Comparison of ENCODE assay signal across 17 cellular contexts in genomic region chr4:8046925-8047541, GRCh38.
DNase-seq lines count a peak whose midpoint lies in the region; ATAC-seq and TF ChIP-seq lines count a peak whose summit lies in the region.
"Had no signal": no experiment of that assay in that cellular context is flagged by ENCODE, and none has a peak within 500 bp of the region (broad histone marks: within the 10 kb centered on the region; RNA-seq: fewer than 3 reads in every experiment).

No MANE protein-coding gene starts in this region.

- no peak overlapping the region for H3K4me3 ChIP-seq in A673 (ENCODE audit: low read depth, low read length, poor library complexity, severe bottlenecking)
- H3K4me3 ChIP-seq in right atrium auricular region, result no peak overlapping the region
- H3K4me3 ChIP-seq: prostate gland, thyroid gland had no signal

- H3K4me1 Mint-ChIP-seq in activated CD4-positive, alpha-beta memory T cell treated with anti-CD3 and anti-CD28 coated beads for 36 hours (ENCODE audit: low read depth), result no peaks in the 10 kb centered on the region
- H3K4me1 Mint-ChIP-seq in activated CD4-positive, alpha-beta memory T cell treated with anti-CD3 and anti-CD28 coated beads, Interleukin-2, amount 10 ng/mL, durations not matched to agents 7 days and 5 days, result no peaks in the 10 kb centered on the region
- no peaks in the 10 kb centered on the region for H3K4me1 Mint-ChIP-seq in activated T-helper 17 cell treated with anti-CD3 and anti-CD28 coated beads, Interleukin-2, amount 50 U/mL, for 72 hours
- H3K4me1 Mint-ChIP-seq in nephron progenitor cell, result peaks cover 72% of the 10 kb centered on the region
- H3K4me1 Mint-ChIP-seq: activated naive CD4-positive, alpha-beta T cell treated with anti-CD3 and anti-CD28 coated beads, Interleukin-2, amount 10 ng/mL, durations not matched to agents 7 days and 5 days had no signal

- TF ChIP-seq CTCF in nephron progenitor cell (IDR thresholded peaks at IDR 0.05), result no peak
- no peak for TF ChIP-seq CTCF in A673 (conservative IDR thresholded peaks at IDR 0.05; ENCODE audit: low read depth, low read length)
- TF ChIP-seq CTCF in right atrium auricular region (IDR thresholded peaks at IDR 0.05), result no peak

- H3K9me3 ChIP-seq in A673 (ENCODE audit: low read depth, low read length, poor library complexity, severe bottlenecking), result no peaks in the 10 kb centered on the region
- H3K9me3 ChIP-seq in right atrium auricular region, result no peaks in the 10 kb centered on the region
- H3K9me3 ChIP-seq: prostate gland, thyroid gland had no signal

- CTCF ChIA-PET in activated CD4-positive, alpha-beta memory T cell treated with anti-CD3 and anti-CD28 coated beads for 36 hours (lab: Charles Lee), result no interaction called here
- CTCF ChIA-PET in activated CD4-positive, alpha-beta memory T cell treated with anti-CD3 and anti-CD28 coated beads, Interleukin-2, amount 10 ng/mL, durations not matched to agents 7 days and 5 days (lab: Charles Lee), result no interaction called here
- CTCF ChIA-PET in A673 (lab: Charles Lee), result no interaction called here

- intact Hi-C loops in activated CD4-positive, alpha-beta memory T cell treated with anti-CD3 and anti-CD28 coated beads for 36 hours (cut with micrococcal nuclease), result no loop called here
- intact Hi-C loops in posterior cingulate gyrus (cut with DNase I), result no loop called here
- intact Hi-C loops in A673 (cut with micrococcal nuclease; ENCODE audit: unreplicated experiment), result no loop called here

- H3K36me3 ChIP-seq in A673 (ENCODE audit: insufficient read depth, low read length, poor library complexity, severe bottlenecking) (no peaks in the 10 kb centered on the region), right atrium auricular region (no peaks in the 10 kb centered on the region)
- H3K36me3 ChIP-seq: prostate gland, thyroid gland had no signal

- no peaks in the 10 kb centered on the region for H3K36me3 Mint-ChIP-seq in activated CD4-positive, alpha-beta memory T cell treated with anti-CD3 and anti-CD28 coated beads for 36 hours
- H3K36me3 Mint-ChIP-seq in activated CD4-positive, alpha-beta memory T cell treated with anti-CD3 and anti-CD28 coated beads, Interleukin-2, amount 10 ng/mL, durations not matched to agents 7 days and 5 days (ENCODE audit: low read depth), result no peaks in the 10 kb centered on the region
- no peaks in the 10 kb centered on the region for H3K36me3 Mint-ChIP-seq in activated T-helper 17 cell treated with anti-CD3 and anti-CD28 coated beads, Interleukin-2, amount 50 U/mL, for 72 hours (ENCODE audit: low read depth)
- no peaks in the 10 kb centered on the region for H3K36me3 Mint-ChIP-seq in nephron progenitor cell (ENCODE audit: low read depth)
- H3K36me3 Mint-ChIP-seq: activated naive CD4-positive, alpha-beta T cell treated with anti-CD3 and anti-CD28 coated beads, Interleukin-2, amount 10 ng/mL, durations not matched to agents 7 days and 5 days had no signal

- no peak overlapping the region for H3K27ac Mint-ChIP-seq in activated CD4-positive, alpha-beta memory T cell treated with anti-CD3 and anti-CD28 coated beads for 36 hours
- no peak overlapping the region for H3K27ac Mint-ChIP-seq in activated CD4-positive, alpha-beta memory T cell treated with anti-CD3 and anti-CD28 coated beads, Interleukin-2, amount 10 ng/mL, durations not matched to agents 7 days and 5 days
- no peak overlapping the region for H3K27ac Mint-ChIP-seq in activated T-helper 17 cell treated with anti-CD3 and anti-CD28 coated beads, Interleukin-2, amount 50 U/mL, for 72 hours
- H3K27ac Mint-ChIP-seq in nephron progenitor cell, result no peak overlapping the region
- H3K27ac Mint-ChIP-seq: activated naive CD4-positive, alpha-beta T cell treated with anti-CD3 and anti-CD28 coated beads, Interleukin-2, amount 10 ng/mL, durations not matched to agents 7 days and 5 days had no signal

- H3K27me3 ChIP-seq in A673 (replicated peaks; ENCODE audit: insufficient read depth, low read depth, low read length, poor library complexity) (no peaks in the 10 kb centered on the region), right atrium auricular region (no peaks in the 10 kb centered on the region)
- H3K27me3 ChIP-seq: thyroid gland had no signal

- H3K9me3 Mint-ChIP-seq in activated CD4-positive, alpha-beta memory T cell treated with anti-CD3 and anti-CD28 coated beads for 36 hours, result no peaks in the 10 kb centered on the region
- H3K9me3 Mint-ChIP-seq in activated CD4-positive, alpha-beta memory T cell treated with anti-CD3 and anti-CD28 coated beads, Interleukin-2, amount 10 ng/mL, durations not matched to agents 7 days and 5 days, result no peaks in the 10 kb centered on the region
- H3K9me3 Mint-ChIP-seq in activated T-helper 17 cell treated with anti-CD3 and anti-CD28 coated beads, Interleukin-2, amount 50 U/mL, for 72 hours, result no peaks in the 10 kb centered on the region
- no peaks in the 10 kb centered on the region for H3K9me3 Mint-ChIP-seq in nephron progenitor cell
- H3K9me3 Mint-ChIP-seq: activated naive CD4-positive, alpha-beta T cell treated with anti-CD3 and anti-CD28 coated beads, Interleukin-2, amount 10 ng/mL, durations not matched to agents 7 days and 5 days had no signal

- POLR2A ChIA-PET in activated CD4-positive, alpha-beta memory T cell treated with anti-CD3 and anti-CD28 coated beads for 36 hours (lab: Charles Lee), result no interaction called here
- POLR2A ChIA-PET in activated CD4-positive, alpha-beta memory T cell treated with anti-CD3 and anti-CD28 coated beads, Interleukin-2, amount 10 ng/mL, durations not matched to agents 7 days and 5 days (lab: Charles Lee), result no interaction called here
- POLR2A ChIA-PET in A673 (lab: Charles Lee; ENCODE audit: low non-redundant PET), result no interaction called here

- H3K4me1 ChIP-seq in A673 (ENCODE audit: insufficient read depth, low read length, poor library complexity, severe bottlenecking) (peaks cover 9% of the 10 kb centered on the region), right atrium auricular region (peaks cover 0 to 12% of the 10 kb centered on the region in 2 donors)

- no peak overlapping the region for H3K4me3 Mint-ChIP-seq in activated CD4-positive, alpha-beta memory T cell treated with anti-CD3 and anti-CD28 coated beads for 36 hours
- no peak overlapping the region for H3K4me3 Mint-ChIP-seq in activated CD4-positive, alpha-beta memory T cell treated with anti-CD3 and anti-CD28 coated beads, Interleukin-2, amount 10 ng/mL, durations not matched to agents 7 days and 5 days
- no peak overlapping the region for H3K4me3 Mint-ChIP-seq in activated T-helper 17 cell treated with anti-CD3 and anti-CD28 coated beads, Interleukin-2, amount 50 U/mL, for 72 hours
- H3K4me3 Mint-ChIP-seq in nephron progenitor cell, result no peak overlapping the region
- H3K4me3 Mint-ChIP-seq: activated naive CD4-positive, alpha-beta T cell treated with anti-CD3 and anti-CD28 coated beads, Interleukin-2, amount 10 ng/mL, durations not matched to agents 7 days and 5 days; brain had no signal

- no TSS peak for BruUV-seq in A673 (replicated peaks; lab: Mats Ljungman, UMichigan)

- ATAC-seq in activated T-helper 17 cell treated with anti-CD3 and anti-CD28 coated beads, Interleukin-2, amount 50 U/mL, for 72 hours (replicated peaks), result peak; percentile 75
- ATAC-seq: left ventricle myocardium superior had no signal

- H3K27ac ChIP-seq in A673 (ENCODE audit: low read depth, low read length, poor library complexity, severe bottlenecking), result no peak overlapping the region
- no peak overlapping the region for H3K27ac ChIP-seq in right atrium auricular region
- H3K27ac ChIP-seq: prostate gland, RWPE1, thyroid gland had no signal

- peak; percentile 57 for DNase-seq in activated CD4-positive, alpha-beta memory T cell treated with anti-CD3 and anti-CD28 coated beads for 36 hours
- DNase-seq in activated CD4-positive, alpha-beta memory T cell treated with anti-CD3 and anti-CD28 coated beads, Interleukin-2, amount 10 ng/mL, durations not matched to agents 7 days and 5 days, result no peak
- DNase-seq in DMS53 treated with DMSO at 0.1 percent for 48 hours (lab: John Stamatoyannopoulos, UW; ENCODE audit: unreplicated experiment), result peak; percentile 93
- peak in 8 of 10 donors; percentile 59 to 96 (median 78) for DNase-seq in posterior cingulate gyrus
- no peak for DNase-seq in nephron progenitor cell
- no peak for DNase-seq in A673 (ENCODE audit: low spot score)
- no peak for DNase-seq in right atrium auricular region (ENCODE audit: low spot score)
- DNase-seq: activated naive CD4-positive, alpha-beta T cell treated with anti-CD3 and anti-CD28 coated beads, Interleukin-2, amount 10 ng/mL, durations not matched to agents 7 days and 5 days; left ventricle myocardium superior; NCI-H187 treated with DMSO at 0.1 percent for 48 hours; NCI-H526 treated with DMSO at 0.1 percent for 48 hours; stimulated activated CD4-positive, alpha-beta T cell treated with anti-CD3 and anti-CD28 coated beads, Interleukin-12 subunit alpha, Interleukin-12 subunit beta, amount 100 ng/mL, for 4 hours; thyroid gland had no signal

- H3K27me3 Mint-ChIP-seq in activated CD4-positive, alpha-beta memory T cell treated with anti-CD3 and anti-CD28 coated beads for 36 hours, result no peaks in the 10 kb centered on the region
- peaks cover 7% of the 10 kb centered on the region for H3K27me3 Mint-ChIP-seq in activated CD4-positive, alpha-beta memory T cell treated with anti-CD3 and anti-CD28 coated beads, Interleukin-2, amount 10 ng/mL, durations not matched to agents 7 days and 5 days
- H3K27me3 Mint-ChIP-seq in activated T-helper 17 cell treated with anti-CD3 and anti-CD28 coated beads, Interleukin-2, amount 50 U/mL, for 72 hours, result no peaks in the 10 kb centered on the region
- peaks cover 25% of the 10 kb centered on the region for H3K27me3 Mint-ChIP-seq in nephron progenitor cell (ENCODE audit: low read depth, poor library complexity)
- H3K27me3 Mint-ChIP-seq: brain had no signal

Comparison
In these comparisons a context has a peak if more than half of its experiments do, and no peak if none do; other contexts are left out.
1. DNase-seq: peak in activated CD4-positive, alpha-beta memory T cell treated with anti-CD3 and anti-CD28 coated beads for 36 hours (single experiment), DMS53 treated with DMSO at 0.1 percent for 48 hours (single experiment) and posterior cingulate gyrus (8 of 10); none in activated CD4-positive, alpha-beta memory T cell treated with anti-CD3 and anti-CD28 coated beads, Interleukin-2, amount 10 ng/mL, durations not matched to agents 7 days and 5 days (single experiment), nephron progenitor cell (single experiment), A673 (single experiment) and right atrium auricular region (single experiment).